ENCODE assay signal across 2 cellular contexts in the genomic region with DNA sequence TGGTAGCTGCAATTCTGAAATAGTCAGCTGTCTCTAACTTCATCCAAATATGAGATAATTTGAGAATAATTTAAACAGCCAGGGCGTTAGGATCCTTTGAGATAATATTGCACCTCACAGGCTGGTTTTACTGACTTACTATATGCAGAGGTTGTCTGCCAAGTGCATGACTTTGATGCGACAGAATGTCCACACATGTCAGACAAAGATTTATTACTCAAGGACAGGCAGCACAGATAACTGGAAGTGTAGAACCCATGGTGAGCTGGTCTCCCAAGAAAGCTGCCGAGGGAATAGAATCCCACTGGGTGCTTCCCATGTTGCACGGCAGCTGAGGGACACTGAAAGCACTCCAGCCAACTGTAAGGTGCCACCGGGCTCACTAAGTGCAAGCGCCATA.
TF ChIP-seq lines count a peak whose summit lies in the region.

No MANE protein-coding gene starts in this region.

TF ChIP-seq in H1, 55 proteins besides CTCF, POLR2A, EP300 and RAD21:
- TF ChIP-seq TBP (IDR thresholded peaks at IDR 0.05; ENCODE audit: low read depth, low read length) (no peak), JUND (IDR thresholded peaks at IDR 0.05; ENCODE audit: low read length) (no peak), SAP30 (IDR thresholded peaks at IDR 0.05; ENCODE audit: insufficient read depth, insufficient replicate concordance, low read length) (no peak)

TF ChIP-seq in GM12891, 5 proteins besides CTCF, POLR2A, EP300 and RAD21:
- TF ChIP-seq SPI1 (IDR thresholded peaks at IDR 0.05; ENCODE audit: low read depth, low read length) (no peak), POU2F2 (IDR thresholded peaks at IDR 0.05; ENCODE audit: low read depth, low read length) (no peak), PAX5 (IDR thresholded peaks at IDR 0.05; ENCODE audit: insufficient read depth, low read length, severe bottlenecking) (no peak), POLR2AphosphoS5 (IDR thresholded peaks at IDR 0.05; ENCODE audit: low read depth, low read length) (no peak), TAF1 (IDR thresholded peaks at IDR 0.05; ENCODE audit: low read depth, low read length) (no peak)
